Comparison of ENCODE assay signal across 22 cellular contexts in the genomic region with DNA sequence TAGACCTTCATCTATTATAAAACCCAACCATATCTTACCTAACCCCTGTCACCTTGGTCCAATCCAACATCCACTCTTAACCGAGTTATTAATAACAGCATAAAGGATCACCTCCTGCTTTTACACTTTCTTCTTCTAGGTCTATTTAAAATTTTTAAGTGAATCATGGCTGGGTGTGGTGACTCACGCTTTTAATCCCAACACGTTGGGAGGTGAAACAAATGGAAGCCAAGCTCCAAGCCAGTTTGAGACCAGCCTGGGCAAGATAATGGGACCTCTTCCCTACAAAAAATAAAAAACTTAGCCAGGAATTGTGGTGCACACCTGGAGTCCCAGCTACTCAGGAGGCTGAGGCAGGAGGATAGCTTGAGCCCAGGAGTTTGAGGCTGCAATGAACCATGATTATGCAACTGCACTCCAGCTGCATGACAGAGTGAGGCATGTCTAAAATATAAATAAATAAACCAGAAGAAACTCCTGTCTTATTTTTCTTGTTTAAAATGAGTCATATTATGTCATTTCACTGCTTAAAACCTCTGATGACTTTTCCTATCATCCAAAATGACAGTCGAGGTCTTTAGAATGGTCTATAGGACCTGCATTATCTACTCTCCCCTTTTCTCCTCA.
"Had no signal": no experiment of that assay in that cellular context is flagged by ENCODE, and none has a peak within 500 bp of the region (broad histone marks: within the 10 kb centered on the region; RNA-seq: fewer than 3 reads in every experiment).

No MANE protein-coding gene starts in this region.

- H3K36me3 ChIP-seq: adrenal gland, ascending aorta, esophagus squamous epithelium, left ventricle myocardium inferior, neutrophil, ovary, prostate gland, spleen, upper lobe of right lung had no signal

- H3K4me3 ChIP-seq: adrenal gland, ascending aorta, dorsolateral prefrontal cortex, esophagus squamous epithelium, left ventricle myocardium inferior, ovary, prostate gland, spleen, upper lobe of right lung had no signal

- H3K4me1 ChIP-seq: adrenal gland, ascending aorta, esophagus squamous epithelium, left ventricle myocardium inferior, prostate gland, spleen, upper lobe of right lung had no signal

- ATAC-seq: activated CD8-positive, alpha-beta T cell treated with anti-CD3 and anti-CD28 coated beads, Interleukin-2, amount 10 ng/mL, durations not matched to agents 7 days and 5 days; effector memory CD8-positive, alpha-beta T cell; stimulated activated naive CD8-positive, alpha-beta T cell treated with anti-CD3 and anti-CD28 coated beads, Interleukin-15, Interleukin-2, amounts not matched to agents 100 U/mL and 50 U/mL, for 24 hours; upper lobe of right lung had no signal

- FAIRE-seq: colon, TTC549 had no signal

- DNase-seq: activated CD4-positive, alpha-beta T cell treated with anti-CD3 and anti-CD28 coated beads for 1 hour; activated CD4-positive, alpha-beta T cell treated with anti-CD3 and anti-CD28 coated beads, Interleukin-2, amount 50 U/mL, for 1 hour; activated CD8-positive, alpha-beta T cell treated with anti-CD3 and anti-CD28 coated beads, Interleukin-2, amount 10 ng/mL, durations not matched to agents 7 days and 5 days; activated naive CD4-positive, alpha-beta T cell; activated T-cell treated with anti-CD3 and anti-CD28 coated beads, Interleukin-2, amount 50 U/mL, for 1 hour; adrenal gland; dorsolateral prefrontal cortex; effector memory CD8-positive, alpha-beta T cell; esophagus squamous epithelium; immature natural killer cell; left ventricle myocardium inferior; midbrain; ovary; spleen; stimulated activated CD4-positive, alpha-beta T cell treated with anti-CD3 and anti-CD28 coated beads, Interleukin-4, amount 100 ng/mL, for 4 hours; stimulated activated naive CD8-positive, alpha-beta T cell treated with anti-CD3 and anti-CD28 coated beads, Interleukin-15, Interleukin-2, amounts not matched to agents 100 U/mL and 50 U/mL, for 24 hours; upper lobe of right lung had no signal

- H3K27ac ChIP-seq: adrenal gland, ascending aorta, dorsolateral prefrontal cortex, esophagus squamous epithelium, left ventricle myocardium inferior, neutrophil, ovary, prostate gland, spleen, upper lobe of right lung had no signal

- H3K9me3 ChIP-seq: adrenal gland, ascending aorta, esophagus squamous epithelium, left ventricle myocardium inferior, neutrophil, ovary, prostate gland, spleen, upper lobe of right lung had no signal

- H3K27me3 ChIP-seq: adrenal gland, ascending aorta, dorsolateral prefrontal cortex, esophagus squamous epithelium, neutrophil, ovary, spleen had no signal
